9 cellular contexts compared by ENCODE assay signal in the genomic region with DNA sequence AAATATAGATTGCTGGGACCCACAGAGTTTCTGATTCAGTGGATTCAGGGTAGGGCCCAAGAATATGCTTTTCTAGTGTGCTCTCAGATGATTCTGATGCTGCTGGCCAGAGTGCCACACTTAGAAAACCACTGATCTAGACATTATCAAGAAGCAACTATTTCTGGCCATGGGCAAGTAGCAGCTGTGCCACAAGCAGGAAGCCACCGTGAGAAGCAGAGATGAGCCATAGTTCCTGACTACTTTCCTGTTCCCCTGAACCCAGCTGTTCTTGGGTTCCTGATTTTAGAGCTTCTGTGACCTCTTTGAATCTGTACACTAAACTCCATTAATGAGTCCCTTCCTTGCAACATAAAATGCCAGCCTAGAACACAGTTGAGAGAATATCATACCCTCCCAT. TPM values are rescaled to one million over a fixed set of nuclear protein-coding genes. Genes with fewer than 3 reads are reported as not detected.
DNase-seq lines count a peak whose midpoint lies in the region; ATAC-seq and TF ChIP-seq lines count a peak whose summit lies in the region.
"Had no signal": no experiment of that assay in that cellular context is flagged by ENCODE, and none has a peak within 500 bp of the region (broad histone marks: within the 10 kb centered on the region; RNA-seq: fewer than 3 reads in every experiment).

No MANE protein-coding gene starts in this region.

- no peaks in the 10 kb centered on the region for H3K36me3 ChIP-seq in PC-3 (ENCODE audit: low read depth, low read length)

- no peak overlapping the region for H3K4me2 ChIP-seq in PC-3 (ENCODE audit: low read length)

- H3K9ac ChIP-seq in PC-3 (ENCODE audit: low read length), result no peak overlapping the region

- CTCF ChIA-PET in PC-3 (lab: Charles Lee), result no interaction called here

- no peak overlapping the region for H3K27ac ChIP-seq in PC-3 (ENCODE audit: low read length)

- H2AFZ ChIP-seq in PC-3 (ENCODE audit: low read length), result no peak overlapping the region

- DNase-seq in NOMO-1 (lab: John Stamatoyannopoulos, UW; ENCODE audit: unreplicated experiment in 2 of 2), result peak; percentile 37 to 71
- no peak for DNase-seq in natural killer cell
- no peak for DNase-seq in posterior cingulate gyrus
- DNase-seq in PC-3, result no peak
- DNase-seq: activated gamma-delta T cell; naive thymus-derived CD8-positive, alpha-beta T cell had no signal

- no peaks in the 10 kb centered on the region for H3K27me3 Mint-ChIP-seq in natural killer cell (ENCODE audit: low read depth in 2 of 2)
- H3K27me3 Mint-ChIP-seq: naive thymus-derived CD8-positive, alpha-beta T cell had no signal

- H3K4me1 ChIP-seq in PC-3 (ENCODE audit: insufficient read depth, low read length), result no peaks in the 10 kb centered on the region

- no peak overlapping the region for H3K4me3 ChIP-seq in PC-3 (ENCODE audit: low read length)

- no peaks in the 10 kb centered on the region for H3K36me3 Mint-ChIP-seq in natural killer cell

- no peaks in the 10 kb centered on the region for H3K79me2 ChIP-seq in PC-3 (ENCODE audit: low read length)

- no peaks in the 10 kb centered on the region for H3F3A ChIP-seq in PC-3 (ENCODE audit: low read length, unreplicated experiment)

- H3K27me3 ChIP-seq in PC-3 (ENCODE audit: low read length), result no peaks in the 10 kb centered on the region

- POLR2A ChIA-PET in PC-3 (lab: Charles Lee; ENCODE audit: unreplicated experiment), result no interaction called here

- H4K20me1 ChIP-seq in PC-3 (ENCODE audit: low read length), result no peaks in the 10 kb centered on the region

- no peaks in the 10 kb centered on the region for H3K9me2 ChIP-seq in PC-3 (replicated peaks; ENCODE audit: low read length)

- H3K27ac Mint-ChIP-seq in natural killer cell, result peak overlapping the region; percentile 85 to 90

- TF ChIP-seq CTCF in natural killer cell (IDR thresholded peaks at IDR 0.05) (no peak), PC-3 (conservative IDR thresholded peaks at IDR 0.05; ENCODE audit: low read depth, low read length) (no peak)

- H3K4me1 Mint-ChIP-seq in natural killer cell, result peaks cover 38 to 40% of the 10 kb centered on the region in 2 donors

- ATAC-seq in GM19023 (IDR thresholded peaks at IDR 0.05; ENCODE audit: unreplicated experiment) (peak; percentile 77), HG02852 (IDR thresholded peaks at IDR 0.05; ENCODE audit: unreplicated experiment) (peak; percentile 64), natural killer cell (peak; percentile 62 to 90 (median 65)), PC-3 (no peak)
- ATAC-seq in activated CD4-positive, CD25-positive, alpha-beta regulatory T cell treated with anti-CD3 and anti-CD28 coated beads, Interleukin-2, amount 50 U/mL, for 24 hours, result no peak
- ATAC-seq: naive thymus-derived CD8-positive, alpha-beta T cell had no signal

- no peaks in the 10 kb centered on the region for H3K9me3 Mint-ChIP-seq in natural killer cell
- H3K9me3 Mint-ChIP-seq: naive thymus-derived CD8-positive, alpha-beta T cell had no signal

- no TSS peak for BruUV-seq in PC-3 (replicated peaks; lab: Mats Ljungman, UMichigan)

- H3K4me3 Mint-ChIP-seq in natural killer cell, result peak overlapping the region; percentile 90

- intact Hi-C loops in natural killer cell (cut with micrococcal nuclease) (no loop called here), posterior cingulate gyrus (cut with DNase I) (no loop called here), PC-3 (cut with micrococcal nuclease) (no loop called here)

- H3K9me3 ChIP-seq in PC-3 (ENCODE audit: low read length), result no peaks in the 10 kb centered on the region

RNA-seq across cellular contexts. Expression of a gene that starts 38.1 kb away (rescaled TPM):
- total RNA-seq in natural killer cell, result 100 to 1,000 TPM in 1 of 3 donors, 10 to 100 TPM in 2; 95.3 to 137 (median 97.1) TPM
- 3.7 and 4.7 TPM in 2 replicates for total RNA-seq in PC-3 (2014; rRNA removed)

Comparison
In these comparisons a context has a peak if more than half of its experiments do, and no peak if none do; other contexts are left out.
1. ATAC-seq: peak in GM19023 (single experiment), HG02852 (single experiment) and natural killer cell (3 of 3); none in activated CD4-positive, CD25-positive, alpha-beta regulatory T cell treated with anti-CD3 and anti-CD28 coated beads, Interleukin-2, amount 50 U/mL, for 24 hours (0 of 2) and PC-3 (single experiment).
2. DNase-seq: peak in NOMO-1 (2 of 2); none in natural killer cell (single experiment), posterior cingulate gyrus (0 of 10) and PC-3 (single experiment).
3. RNA of a gene that starts 38.1 kb away (total RNA-seq): 95.3 to 137 TPM in natural killer cell; 3.7 to 4.7 TPM in PC-3; every median in the first group is over 10 times any median in the second.